In genomic region chr9:17394868-17395488, GRCh38 we compare ENCODE assay signal across 21 cellular contexts.
"Had no signal": no experiment of that assay in that cellular context is flagged by ENCODE, and none has a peak within 500 bp of the region (broad histone marks: within the 10 kb centered on the region; RNA-seq: fewer than 3 reads in every experiment).

No MANE protein-coding gene starts in this region.

- ATAC-seq: heart left ventricle; naive thymus-derived CD4-positive, alpha-beta T cell; psoas muscle; sciatic nerve; stimulated activated memory B cell treated with anti-CD40 and anti-IgM and Interleukin-4, amounts not matched to agents 10 μg/mL and 1 μg/mL and 100 μg/mL, for 72 hours had no signal

- H3K9me3 Mint-ChIP-seq: dendritic cell treated with granulocyte-macrophage colony-stimulating factor and Interleukin-4, amounts not matched to agents 40 ng/mL and 50 ng/mL, for 4 days; nephron progenitor cell; stimulated activated memory B cell treated with anti-CD40 and anti-IgM and Interleukin-4, amounts not matched to agents 10 μg/mL and 1 μg/mL and 100 μg/mL, for 72 hours had no signal

- H3K36me3 Mint-ChIP-seq: naive thymus-derived CD4-positive, alpha-beta T cell; stimulated activated memory B cell treated with anti-CD40 and anti-IgM and Interleukin-4, amounts not matched to agents 10 μg/mL and 1 μg/mL and 100 μg/mL, for 72 hours had no signal

- H3K27me3 Mint-ChIP-seq: dendritic cell treated with granulocyte-macrophage colony-stimulating factor and Interleukin-4, amounts not matched to agents 40 ng/mL and 50 ng/mL, for 4 days; naive thymus-derived CD4-positive, alpha-beta T cell; stimulated activated memory B cell treated with anti-CD40 and anti-IgM and Interleukin-4, amounts not matched to agents 10 μg/mL and 1 μg/mL and 100 μg/mL, for 72 hours; stimulated activated naive CD8-positive, alpha-beta T cell treated with anti-CD3 and anti-CD28 coated beads, Interleukin-15, Interleukin-2, amounts not matched to agents 100 ng/mL and 50 ng/mL, for 24 hours had no signal

- H3K27ac ChIP-seq: heart left ventricle, neutrophil, psoas muscle, spleen, tibial artery, upper lobe of left lung, uterus had no signal

- H3K9me3 ChIP-seq: heart left ventricle, neutrophil, psoas muscle, spleen, tibial artery, upper lobe of left lung, uterus had no signal

- H3K36me3 ChIP-seq: neutrophil, upper lobe of left lung, uterus had no signal

- H3K27ac Mint-ChIP-seq: dendritic cell treated with granulocyte-macrophage colony-stimulating factor and Interleukin-4, amounts not matched to agents 40 ng/mL and 50 ng/mL, for 4 days; naive thymus-derived CD4-positive, alpha-beta T cell; nephron progenitor cell; stimulated activated memory B cell treated with anti-CD40 and anti-IgM and Interleukin-4, amounts not matched to agents 10 μg/mL and 1 μg/mL and 100 μg/mL, for 72 hours; stimulated activated naive CD8-positive, alpha-beta T cell treated with anti-CD3 and anti-CD28 coated beads, Interleukin-15, Interleukin-2, amounts not matched to agents 100 ng/mL and 50 ng/mL, for 24 hours had no signal

- DNase-seq: erythroblast; foreskin melanocyte; heart left ventricle; kidney glomerular epithelial cell; mammary epithelial cell; naive thymus-derived CD4-positive, alpha-beta T cell; nephron progenitor cell; psoas muscle; retina; spleen; stimulated activated CD4-positive, alpha-beta T cell treated with anti-CD3 and anti-CD28 coated beads, Interleukin-15, amount 100 ng/mL, for 24 hours; stimulated activated CD4-positive, alpha-beta T cell treated with anti-CD3 and anti-CD28 coated beads, Interleukin-1b, Interleukin-23, amount 100 ng/mL, for 48 hours; stimulated activated CD4-positive, alpha-beta T cell treated with anti-CD3 and anti-CD28 coated beads, Interleukin-4, amount 100 ng/mL, for 24 hours; tibial artery; upper lobe of left lung; uterus had no signal

- H3K4me3 Mint-ChIP-seq: dendritic cell treated with granulocyte-macrophage colony-stimulating factor and Interleukin-4, amounts not matched to agents 40 ng/mL and 50 ng/mL, for 4 days; naive thymus-derived CD4-positive, alpha-beta T cell; nephron progenitor cell; stimulated activated memory B cell treated with anti-CD40 and anti-IgM and Interleukin-4, amounts not matched to agents 10 μg/mL and 1 μg/mL and 100 μg/mL, for 72 hours; stimulated activated naive CD8-positive, alpha-beta T cell treated with anti-CD3 and anti-CD28 coated beads, Interleukin-15, Interleukin-2, amounts not matched to agents 100 ng/mL and 50 ng/mL, for 24 hours had no signal

- H3K4me1 ChIP-seq: psoas muscle, spleen, tibial artery, upper lobe of left lung, uterus had no signal

- H3K27me3 ChIP-seq: heart left ventricle, neutrophil, spleen, tibial artery, upper lobe of left lung, uterus had no signal

- H3K4me1 Mint-ChIP-seq: naive thymus-derived CD4-positive, alpha-beta T cell; stimulated activated memory B cell treated with anti-CD40 and anti-IgM and Interleukin-4, amounts not matched to agents 10 μg/mL and 1 μg/mL and 100 μg/mL, for 72 hours had no signal

- H3K4me3 ChIP-seq: heart left ventricle, psoas muscle, spleen, tibial artery, upper lobe of left lung, uterus had no signal
